ENCODE assay signal across 2 cellular contexts in genomic region chr6:43539409-43539808, GRCh38. TPM values are rescaled to one million over a fixed set of nuclear protein-coding genes. Genes with fewer than 3 reads are reported as not detected.
"Had no signal": no experiment of that assay in that cellular context is flagged by ENCODE, and none has a peak within 500 bp of the region (broad histone marks: within the 10 kb centered on the region; RNA-seq: fewer than 3 reads in every experiment).

No MANE protein-coding gene starts in this region.

RNA-seq across cellular contexts. Expression of gene LRRC73, which starts 29.3 kb away (rescaled TPM):
- total RNA-seq: epithelial cell of proximal tubule, gastrocnemius medialis had no signal
